16 cellular contexts compared by ENCODE assay signal in genomic region chr17:57260325-57261083, GRCh38. TPM values are rescaled to one million over a fixed set of nuclear protein-coding genes. Genes with fewer than 3 reads are reported as not detected.
A peak's percentile ranks its signal among the peaks of the same experiment; 100 is the strongest.
DNase-seq lines count a peak whose midpoint lies in the region; ATAC-seq and TF ChIP-seq lines count a peak whose summit lies in the region.
"Had no signal": no experiment of that assay in that cellular context is flagged by ENCODE, and none has a peak within 500 bp of the region (broad histone marks: within the 10 kb centered on the region; RNA-seq: fewer than 3 reads in every experiment).

No MANE protein-coding gene starts in this region.

- peaks cover 70% of the 10 kb centered on the region for H3K36me3 ChIP-seq in Karpas-422 (ENCODE audit: insufficient read depth, low read length)
- H3K36me3 ChIP-seq in naive thymus-derived CD4-positive, alpha-beta T cell (ENCODE audit: control insufficient read depth in 2 of 3, insufficient read depth in 3 of 3, low read length in 3 of 3): peaks cover 8 to 43% (median 10%) of the 10 kb centered on the region in 3 experiments
- no peaks in the 10 kb centered on the region for H3K36me3 ChIP-seq in testis (ENCODE audit: low read depth, missing control alignments)
- H3K36me3 ChIP-seq: neutrophil had no signal

- DNase-seq in GM12865 (ENCODE audit: low read depth) (no peak), Karpas-422 (no peak), NCI-H774 (lab: John Stamatoyannopoulos, UW) (no peak), testis (no peak)
- no peak for DNase-seq in activated naive CD8-positive, alpha-beta T cell treated with anti-CD3 and anti-CD28 coated beads, Interleukin-2, amount 10 ng/mL, durations not matched to agents 7 days and 5 days
- DNase-seq in naive thymus-derived CD4-positive, alpha-beta T cell: no peak
- DNase-seq in activated effector memory CD4-positive, alpha-beta T cell treated with Interleukin-2 at 50 U/mL for 16 hours: no peak
- DNase-seq: activated CD4-positive, alpha-beta T cell treated with anti-CD3 and anti-CD28 coated beads for 1 hour; brain microvascular endothelial cell; COR-L47; NCI-H1417 treated with DMSO at 0.1 percent for 48 hours; SK-N-SH; thyroid gland had no signal

- peaks cover 62% of the 10 kb centered on the region for H3K36me3 Mint-ChIP-seq in activated naive CD8-positive, alpha-beta T cell treated with anti-CD3 and anti-CD28 coated beads, Interleukin-2, amount 10 ng/mL, durations not matched to agents 7 days and 5 days
- peaks cover 17 to 54% (median 42%) of the 10 kb centered on the region in 5 donors for H3K36me3 Mint-ChIP-seq in naive thymus-derived CD4-positive, alpha-beta T cell

- peak overlapping the region; percentile 84 for H3K4me2 ChIP-seq in Karpas-422 (ENCODE audit: low read depth, low read length, poor library complexity, severe bottlenecking)

- TF ChIP-seq CTCF in GM12865 (IDR thresholded peaks at IDR 0.05; ENCODE audit: insufficient read depth, low read depth, low read length, missing control alignments) (no peak), testis (IDR thresholded peaks at IDR 0.05) (no peak)

- no peak overlapping the region for H2AFZ ChIP-seq in Karpas-422 (ENCODE audit: low read length)

- H3K4me1 ChIP-seq in Karpas-422 (ENCODE audit: low read length): peaks cover 53% of the 10 kb centered on the region
- peaks cover 13 to 35% of the 10 kb centered on the region in 2 donors for H3K4me1 ChIP-seq in naive thymus-derived CD4-positive, alpha-beta T cell (ENCODE audit: control insufficient read depth in 2 of 2, insufficient read depth in 2 of 2, low read length in 2 of 2)
- H3K4me1 ChIP-seq in testis: peaks cover 10% of the 10 kb centered on the region

- no peaks in the 10 kb centered on the region for H3K27me3 Mint-ChIP-seq in activated naive CD8-positive, alpha-beta T cell treated with anti-CD3 and anti-CD28 coated beads, Interleukin-2, amount 10 ng/mL, durations not matched to agents 7 days and 5 days
- H3K27me3 Mint-ChIP-seq in naive thymus-derived CD4-positive, alpha-beta T cell: peaks cover 0 to under 1% (median 0%) of the 10 kb centered on the region in 5 donors

- POLR2A ChIA-PET in activated naive CD8-positive, alpha-beta T cell treated with anti-CD3 and anti-CD28 coated beads, Interleukin-2, amount 10 ng/mL, durations not matched to agents 7 days and 5 days (lab: Charles Lee): interaction anchor here (1.4 kb wide), 1 partner anchor 21 kb away, joined by 3 read pairs; no protein-coding TSS in a partner anchor
- POLR2A ChIA-PET in naive thymus-derived CD4-positive, alpha-beta T cell (lab: Charles Lee): interaction anchor here (0.6 to 1.1 kb wide), 2 partner anchors 19 to 181 kb away, joined by 3 to 4 read pairs; no protein-coding TSS in a partner anchor

- peaks cover 56% of the 10 kb centered on the region for H3K4me1 Mint-ChIP-seq in activated naive CD8-positive, alpha-beta T cell treated with anti-CD3 and anti-CD28 coated beads, Interleukin-2, amount 10 ng/mL, durations not matched to agents 7 days and 5 days
- peaks cover 33 to 79% (median 71%) of the 10 kb centered on the region in 7 donors for H3K4me1 Mint-ChIP-seq in naive thymus-derived CD4-positive, alpha-beta T cell

- H3K9me3 ChIP-seq in Karpas-422 (ENCODE audit: low read length) (no peaks in the 10 kb centered on the region), testis (no peaks in the 10 kb centered on the region)
- H3K9me3 ChIP-seq in naive thymus-derived CD4-positive, alpha-beta T cell (ENCODE audit: control insufficient read depth in 2 of 3, low read length in 3 of 3): no peaks in the 10 kb centered on the region
- H3K9me3 ChIP-seq: neutrophil, SK-N-SH, thyroid gland had no signal

- peaks cover 86% of the 10 kb centered on the region for H3K79me2 ChIP-seq in Karpas-422 (ENCODE audit: low read length)

- 79 to 80% methylated on average over 7 of the region's 7 CpGs for WGBS in testis, 2 donors

- H4K20me1 ChIP-seq in Karpas-422 (ENCODE audit: insufficient read depth, low read depth, low read length): peaks cover 22% of the 10 kb centered on the region

- no peak for TF ChIP-seq POLR2A in testis (IDR thresholded peaks at IDR 0.05)

- intact Hi-C loops in naive thymus-derived CD4-positive, alpha-beta T cell (cut with micrococcal nuclease): no loop called here
- intact Hi-C loops in testis (cut with DNase I; ENCODE audit: low total_unique reads): no loop called here

- ATAC-seq in activated naive CD8-positive, alpha-beta T cell treated with anti-CD3 and anti-CD28 coated beads, Interleukin-2, amount 10 ng/mL, durations not matched to agents 7 days and 5 days (ENCODE audit: low read depth): no peak
- no peak for ATAC-seq in naive thymus-derived CD4-positive, alpha-beta T cell
- ATAC-seq in HG02973 (IDR thresholded peaks at IDR 0.05; ENCODE audit: unreplicated experiment): no peak

- no peak overlapping the region for H3K27ac Mint-ChIP-seq in activated naive CD8-positive, alpha-beta T cell treated with anti-CD3 and anti-CD28 coated beads, Interleukin-2, amount 10 ng/mL, durations not matched to agents 7 days and 5 days
- H3K27ac Mint-ChIP-seq in naive thymus-derived CD4-positive, alpha-beta T cell: peak overlapping the region in 4 of 9 donors; percentile 20 to 48 (median 32)

- CTCF ChIA-PET in naive thymus-derived CD4-positive, alpha-beta T cell (lab: Charles Lee): interaction anchor here (1.9 kb wide), 1 partner anchor 17 kb away, joined by 14 read pairs; no protein-coding TSS in a partner anchor

- no peaks in the 10 kb centered on the region for H3K9me2 ChIP-seq in Karpas-422 (replicated peaks; ENCODE audit: insufficient read depth, low read length)
- H3K9me2 ChIP-seq: SK-N-SH had no signal

- H3K27ac ChIP-seq in Karpas-422 (ENCODE audit: low read length) (peak overlapping the region; percentile 92), testis (peak overlapping the region in 1 of 2 donors; percentile 41)
- H3K27ac ChIP-seq in naive thymus-derived CD4-positive, alpha-beta T cell (ENCODE audit: low read depth, low read length): no peak overlapping the region
- H3K27ac ChIP-seq: brain microvascular endothelial cell, neutrophil, skin epidermis had no signal

- H3K27me3 ChIP-seq in Karpas-422 (ENCODE audit: low read length) (no peaks in the 10 kb centered on the region), testis (no peaks in the 10 kb centered on the region)
- H3K27me3 ChIP-seq in naive thymus-derived CD4-positive, alpha-beta T cell (ENCODE audit: control insufficient read depth in 2 of 2, insufficient read depth in 2 of 2, low read length in 2 of 2): no peaks in the 10 kb centered on the region
- H3K27me3 ChIP-seq: brain microvascular endothelial cell, thyroid gland had no signal

- 0 out of 2 replicates have a peak overlapping the region, but pooled peaks have one; percentile 91 for H3K9ac ChIP-seq in Karpas-422 (ENCODE audit: low read length)
- H3K9ac ChIP-seq: SK-N-SH had no signal

- H3K4me3 ChIP-seq in GM12865 (ENCODE audit: low read depth, low read length): peak overlapping the region; percentile 87
- H3K4me3 ChIP-seq in Karpas-422 (ENCODE audit: low read length): no peak overlapping the region
- H3K4me3 ChIP-seq in naive thymus-derived CD4-positive, alpha-beta T cell (ENCODE audit: low read length): no peak overlapping the region
- no peak overlapping the region for H3K4me3 ChIP-seq in testis
- H3K4me3 ChIP-seq: skin epidermis, thyroid gland had no signal

- peak overlapping the region; percentile 22 for H3K4me3 Mint-ChIP-seq in activated naive CD8-positive, alpha-beta T cell treated with anti-CD3 and anti-CD28 coated beads, Interleukin-2, amount 10 ng/mL, durations not matched to agents 7 days and 5 days
- H3K4me3 Mint-ChIP-seq in naive thymus-derived CD4-positive, alpha-beta T cell: peak overlapping the region in 8 of 10 donors; percentile 32 to 96 (median 62)

- H3K9me3 Mint-ChIP-seq in activated naive CD8-positive, alpha-beta T cell treated with anti-CD3 and anti-CD28 coated beads, Interleukin-2, amount 10 ng/mL, durations not matched to agents 7 days and 5 days: no peaks in the 10 kb centered on the region
- no peaks in the 10 kb centered on the region for H3K9me3 Mint-ChIP-seq in naive thymus-derived CD4-positive, alpha-beta T cell

RNA-seq across cellular contexts. Expression of gene MSI2, which starts 4.2 kb away (rescaled TPM):
- total RNA-seq in Karpas-422 (2014; rRNA removed; shearing (Covaris generic); ENCODE audit: low replicate concordance): 169 and 170 TPM in 2 replicates
- 100 to 1,000 TPM; 113 to 114 TPM for total RNA-seq in activated naive CD8-positive, alpha-beta T cell treated with anti-CD3 and anti-CD28 coated beads, Interleukin-2, amount 10 ng/mL, durations not matched to agents 7 days and 5 days
- 100 to 1,000 TPM; 111 to 169 (median 150) TPM for total RNA-seq in naive thymus-derived CD4-positive, alpha-beta T cell
- polyA plus RNA-seq in naive thymus-derived CD4-positive, alpha-beta T cell: 1 to 10 TPM; 3.3 to 6.0 TPM
- total RNA-seq in testis: 100 to 1,000 TPM in 1 of 2 donors, 10 to 100 TPM in 1; 76.6 to 106 TPM
- 46.5 TPM for polyA plus RNA-seq in testis (ENCODE audit: insufficient read depth, low read depth, low replicate concordance)
